In the genomic region with DNA sequence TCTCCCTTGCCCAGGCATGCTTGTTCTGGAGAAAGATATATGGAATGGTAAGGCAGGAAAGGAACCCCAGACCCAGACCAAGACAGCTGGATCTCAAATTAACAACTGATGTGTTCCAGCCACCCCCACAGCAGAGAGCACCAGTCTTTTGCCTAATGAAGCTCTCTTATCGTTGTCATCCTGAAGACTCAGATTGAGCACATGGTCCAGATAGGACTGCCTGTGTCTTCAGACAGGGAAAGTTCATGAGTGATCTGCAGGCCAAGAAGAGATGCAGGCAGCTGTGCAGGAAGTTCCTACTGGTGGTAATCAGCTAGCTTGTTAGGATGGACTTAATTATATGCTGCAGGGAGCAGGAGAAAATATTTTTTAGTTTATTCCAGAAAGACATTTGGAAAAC, we compare ENCODE assay signal across 30 cellular contexts. TPM values are rescaled to one million over a fixed set of nuclear protein-coding genes. Genes with fewer than 3 reads are reported as not detected.
DNase-seq lines count a peak whose midpoint lies in the region; ATAC-seq, FAIRE-seq and TF ChIP-seq lines count a peak whose summit lies in the region.
"Had no signal": no experiment of that assay in that cellular context is flagged by ENCODE, and none has a peak within 500 bp of the region (broad histone marks: within the 10 kb centered on the region; RNA-seq: fewer than 3 reads in every experiment).

No MANE protein-coding gene starts in this region.

- ATAC-seq in IMR-90 (ENCODE audit: low read depth) = peak; percentile 51
- ATAC-seq: activated CD8-positive, alpha-beta T cell treated with anti-CD3 and anti-CD28 coated beads, Interleukin-2, amount 10 ng/mL, durations not matched to agents 7 days and 5 days; body of pancreas; HepG2; naive thymus-derived CD8-positive, alpha-beta T cell; stimulated activated memory B cell treated with anti-CD40 and anti-IgM and Interleukin-4, amounts not matched to agents 10 μg/mL and 1 μg/mL and 100 μg/mL, for 72 hours had no signal

- intact Hi-C loops in IMR-90 (cut with micrococcal nuclease) (no loop called here), MCF 10A (cut with micrococcal nuclease) (no loop called here)

- H3K27me3 Mint-ChIP-seq in MCF 10A (ENCODE audit: insufficient read depth, unreplicated experiment) = no peaks in the 10 kb centered on the region

- H3K27ac Mint-ChIP-seq in MCF 10A (ENCODE audit: low read depth, unreplicated experiment) = no peak overlapping the region
- H3K27ac Mint-ChIP-seq: activated CD8-positive, alpha-beta T cell treated with anti-CD3 and anti-CD28 coated beads, Interleukin-2, amount 10 ng/mL, durations not matched to agents 7 days and 5 days; B cell; naive thymus-derived CD8-positive, alpha-beta T cell; stimulated activated memory B cell treated with anti-CD40 and anti-IgM and Interleukin-4, amounts not matched to agents 10 μg/mL and 1 μg/mL and 100 μg/mL, for 72 hours had no signal

- H2BK120ac ChIP-seq in IMR-90 (ENCODE audit: low read depth, low read length) (no peak overlapping the region), H1 (replicated peaks; ENCODE audit: low read depth, low read length) (no peak overlapping the region)

- no peak overlapping the region for H4K91ac ChIP-seq in IMR-90 (ENCODE audit: insufficient read depth, low read depth, low read length)
- H4K91ac ChIP-seq in H1 (replicated peaks; ENCODE audit: insufficient read length, low read length) = peak overlapping the region; percentile 72

- H2BK15ac ChIP-seq in IMR-90 (ENCODE audit: low read depth, low read length) = no peak overlapping the region
- no peak overlapping the region for H2BK15ac ChIP-seq in H1 (ENCODE audit: low read length)

- FAIRE-seq in H1 (lab: Jason Lieb, UNC) = no peak
- FAIRE-seq: HepG2 had no signal

- no peak overlapping the region for H2AK9ac ChIP-seq in IMR-90 (replicated peaks; ENCODE audit: low read depth, low read length, poor library complexity)

- TF ChIP-seq CTCF in IMR-90 (conservative IDR thresholded peaks at IDR 0.05; ENCODE audit: low read depth, low read length) (no peak), H1 (IDR thresholded peaks at IDR 0.05; ENCODE audit: control extremely low read depth in 1 of 3, insufficient read depth in 1 of 3, low read depth in 1 of 3, low read length in 3 of 3) (no peak), MCF 10A (IDR thresholded peaks at IDR 0.05; ENCODE audit: unreplicated experiment) (no peak), GM10248 (IDR thresholded peaks at IDR 0.05; ENCODE audit: control extremely low read depth, extremely low read depth, low read depth, missing control alignments) (no peak)

- no peak for TF ChIP-seq RAD21 in IMR-90 (IDR thresholded peaks at IDR 0.05; ENCODE audit: low read length)
- no peak for TF ChIP-seq RAD21 in H1 (IDR thresholded peaks at IDR 0.05 in 1 of 2, conservative IDR thresholded peaks at IDR 0.05 in 1 of 2; ENCODE audit: low read depth in 2 of 2, low read length in 2 of 2)

- no peaks in the 10 kb centered on the region for H3K9me3 ChIP-seq in IMR-90 (ENCODE audit: control insufficient read depth, insufficient read depth, low read length)
- H3K9me3 ChIP-seq in H1 (ENCODE audit: insufficient read depth in 2 of 2, low read depth in 1 of 2, low read length in 1 of 2) = no peaks in the 10 kb centered on the region
- no peaks in the 10 kb centered on the region for H3K9me3 ChIP-seq in muscle layer of colon (ENCODE audit: low read length)
- H3K9me3 ChIP-seq: body of pancreas, esophagus squamous epithelium, suprapubic skin had no signal

- no peaks in the 10 kb centered on the region; a peak in 2 of 4 replicates for H3K79me2 ChIP-seq in H1 (ENCODE audit: control insufficient read depth in 1 of 2, insufficient read depth in 2 of 2, low read length in 2 of 2)

- in situ Hi-C loops in IMR-90 (cut with MboI; ENCODE audit: low sequenced_read_pairs) = no loop called here

- H2BK20ac ChIP-seq in IMR-90 (ENCODE audit: low read depth, low read length) (no peak overlapping the region), H1 (ENCODE audit: low read length) (no peak overlapping the region)

- H3K4ac ChIP-seq in IMR-90 (ENCODE audit: low read depth, low read length) = no peak overlapping the region
- peak overlapping the region; percentile 88 for H3K4ac ChIP-seq in H1 (replicated peaks; ENCODE audit: insufficient read length, low read depth, low read length)

- H3K9me1 ChIP-seq in IMR-90 (ENCODE audit: insufficient read depth, low read length) = peaks cover 3% of the 10 kb centered on the region; the same call in 1 of the 2 replicates

- no peak for TF ChIP-seq POLR2A in IMR-90 (IDR thresholded peaks at IDR 0.05; ENCODE audit: low read depth, low read length)
- no peak for TF ChIP-seq POLR2A in H1 (IDR thresholded peaks at IDR 0.05; ENCODE audit: control extremely low read depth in 1 of 2, low read depth in 2 of 2, low read length in 2 of 2)

- CTCF ChIA-PET in IMR-90 (lab: Yijun Ruan, JAX) (no interaction called here), H1 (lab: Charles Lee; ENCODE audit: partially characterized antibody) (interaction anchor here (2.1 to 2.3 kb wide), 2 partner anchors 9 to 113 kb away, joined by 6 to 8 read pairs; no protein-coding TSS in a partner anchor), MCF 10A (lab: Yijun Ruan, JAX) (interaction anchor here (0.6 to 4.3 kb wide), 4 partner anchors 24 to 1365 kb away, joined by 3 to 28 read pairs (median 4); no protein-coding TSS in a partner anchor), GM10248 (lab: Yijun Ruan, JAX) (interaction anchor here (1.0 to 1.4 kb wide), 2 partner anchors 12 to 23 kb away, joined by 3 to 4 read pairs; no protein-coding TSS in a partner anchor)

- no peak overlapping the region for H3K4me3 ChIP-seq in IMR-90 (ENCODE audit: insufficient read depth, low read depth, low read length)
- no peak overlapping the region for H3K4me3 ChIP-seq in H1 (ENCODE audit: extremely low read depth in 1 of 4, insufficient read depth in 2 of 4, low read depth in 3 of 4, low read length in 4 of 4)
- H3K4me3 ChIP-seq in muscle layer of colon (ENCODE audit: low read depth in 1 of 2, low read length in 2 of 2) = no peak overlapping the region
- H3K4me3 ChIP-seq: body of pancreas, coronary artery, esophagus squamous epithelium, suprapubic skin had no signal

- H3K4me3 Mint-ChIP-seq in MCF 10A (ENCODE audit: unreplicated experiment) = no peak overlapping the region
- H3K4me3 Mint-ChIP-seq: activated CD8-positive, alpha-beta T cell treated with anti-CD3 and anti-CD28 coated beads, Interleukin-2, amount 10 ng/mL, durations not matched to agents 7 days and 5 days; B cell; H9; naive thymus-derived CD8-positive, alpha-beta T cell; stimulated activated memory B cell treated with anti-CD40 and anti-IgM and Interleukin-4, amounts not matched to agents 10 μg/mL and 1 μg/mL and 100 μg/mL, for 72 hours had no signal

- dilution Hi-C loops in IMR-90 (cut with HindIII; ENCODE audit: low sequenced_read_pairs, unreplicated experiment) = no loop called here

- H3K36me3 ChIP-seq in IMR-90 (ENCODE audit: control insufficient read depth, insufficient read depth, low read length) = no peaks in the 10 kb centered on the region
- no peaks in the 10 kb centered on the region; a peak in 1 of 8 replicates for H3K36me3 ChIP-seq in H1 (ENCODE audit: control insufficient read depth in 2 of 4, insufficient read depth in 4 of 4, low read length in 3 of 4)
- H3K36me3 ChIP-seq in muscle layer of colon (ENCODE audit: insufficient read depth, low read length) = no peaks in the 10 kb centered on the region
- H3K36me3 ChIP-seq: esophagus squamous epithelium, suprapubic skin had no signal

- no CpG with 5 or more reads among the region's 1 CpG for WGBS in IMR-90 (ENCODE audit: extremely low coverage in 2 of 2, insufficient read length in 1 of 2), 2 experiments
- 93% methylated on average over 1 of the region's 1 CpG; no CpG with 5 or more reads in 1 of the 2 experiments for WGBS in H1 (ENCODE audit: extremely low coverage in 1 of 2, insufficient coverage in 1 of 2, insufficient read length in 1 of 2, insufficient replicate concordance in 2 of 2, low coverage in 1 of 2, low lambda C conversion rate in 2 of 2, missing lambda C conversion rate in 1 of 2), 2 experiments

- 0 out of 2 replicates have a peak overlapping the region, but pooled peaks have one; percentile 1 for H3K14ac ChIP-seq in IMR-90 (replicated peaks; ENCODE audit: low read depth, low read length)
- H3K14ac ChIP-seq in H1 (ENCODE audit: insufficient read length) = no peak overlapping the region

- H4K20me1 ChIP-seq in IMR-90 (ENCODE audit: insufficient read depth, low read length) (no peaks in the 10 kb centered on the region; the same call in 1 of the 2 replicates), H1 (replicated peaks in 1 of 2; ENCODE audit: control insufficient read depth in 1 of 2, insufficient read depth in 2 of 2, low read length in 2 of 2) (no peaks in the 10 kb centered on the region)

- H2AFZ ChIP-seq in IMR-90 (replicated peaks; ENCODE audit: low read length, poor library complexity) (peak overlapping the region; percentile 33), H1 (ENCODE audit: low read length) (no peak overlapping the region)

- no peak overlapping the region for H2AK5ac ChIP-seq in IMR-90 (ENCODE audit: low read depth, low read length)
- H2AK5ac ChIP-seq in H1 (ENCODE audit: low read depth, low read length) = no peak overlapping the region

- H3K27ac ChIP-seq in IMR-90 (ENCODE audit: insufficient read depth, low read length) (no peak overlapping the region), H1 (ENCODE audit: low read depth, low read length) (no peak overlapping the region), muscle layer of colon (ENCODE audit: low read depth, low read length) (peak overlapping the region; percentile 30)
- H3K27ac ChIP-seq: 22Rv1, body of pancreas, coronary artery, esophagus squamous epithelium, HL-60, suprapubic skin had no signal

- H3K36me3 Mint-ChIP-seq in MCF 10A (ENCODE audit: insufficient read depth, unreplicated experiment) = no peaks in the 10 kb centered on the region
- H3K36me3 Mint-ChIP-seq: stimulated activated memory B cell treated with anti-CD40 and anti-IgM and Interleukin-4, amounts not matched to agents 10 μg/mL and 1 μg/mL and 100 μg/mL, for 72 hours had no signal

- H3K79me1 ChIP-seq in IMR-90 (ENCODE audit: low read depth in 1 of 2, low read length in 2 of 2) = peaks cover 15 to 42% of the 10 kb centered on the region in 2 experiments
- no peaks in the 10 kb centered on the region for H3K79me1 ChIP-seq in H1 (ENCODE audit: low read depth, low read length)

- H4K8ac ChIP-seq in IMR-90 (ENCODE audit: low read depth in 2 of 2, low read length in 2 of 2) (no peak overlapping the region), H1 (ENCODE audit: extremely low read depth, insufficient read depth, low read length) (no peak overlapping the region)

- H3K56ac ChIP-seq in IMR-90 (ENCODE audit: extremely low read depth, insufficient read depth, low read length) (no peak overlapping the region), H1 (replicated peaks; ENCODE audit: insufficient read length, low read depth, low read length) (no peak overlapping the region)

- H3K4me2 ChIP-seq in IMR-90 (ENCODE audit: low read depth, low read length) (peak overlapping the region; percentile 28; the same call in 1 of the 2 replicates), H1 (ENCODE audit: insufficient read depth in 1 of 2, low read depth in 2 of 2, low read length in 2 of 2) (no peak overlapping the region)

- peaks cover 8% of the 10 kb centered on the region for H3K4me1 ChIP-seq in IMR-90 (ENCODE audit: control insufficient read depth, insufficient read depth, low read length)
- H3K4me1 ChIP-seq in H1 (replicated peaks in 1 of 4; ENCODE audit: control insufficient read depth in 3 of 4, insufficient read depth in 4 of 4, low read length in 3 of 4) = no peaks in the 10 kb centered on the region
- peaks cover 46% of the 10 kb centered on the region for H3K4me1 ChIP-seq in muscle layer of colon (ENCODE audit: insufficient read depth, low read length)

- H3K4me1 Mint-ChIP-seq in MCF 10A (ENCODE audit: insufficient read depth, unreplicated experiment) = peaks cover 6% of the 10 kb centered on the region
- H3K4me1 Mint-ChIP-seq: B cell; naive thymus-derived CD8-positive, alpha-beta T cell; stimulated activated memory B cell treated with anti-CD40 and anti-IgM and Interleukin-4, amounts not matched to agents 10 μg/mL and 1 μg/mL and 100 μg/mL, for 72 hours had no signal

- H4K5ac ChIP-seq in IMR-90 (ENCODE audit: low read depth, low read length) = no peak overlapping the region; the same call in 1 of the 2 replicates
- no peak overlapping the region for H4K5ac ChIP-seq in H1 (ENCODE audit: insufficient read length, low read depth, low read length)

- POLR2A ChIA-PET in IMR-90 (lab: Charles Lee; ENCODE audit: unreplicated experiment) (no interaction called here), H1 (lab: Charles Lee; ENCODE audit: partially characterized antibody) (no interaction called here), MCF 10A (lab: Yijun Ruan, JAX) (interaction anchor here (0.8 to 0.9 kb wide), 2 partner anchors 9 to 91 kb away, joined by 3 read pairs; no protein-coding TSS in a partner anchor), GM10248 (lab: Yijun Ruan, JAX) (no interaction called here)

- no peaks in the 10 kb centered on the region for H3K27me3 ChIP-seq in IMR-90 (ENCODE audit: control insufficient read depth, insufficient read depth, low read length)
- no peaks in the 10 kb centered on the region for H3K27me3 ChIP-seq in H1 (replicated peaks in 1 of 4; ENCODE audit: control insufficient read depth in 3 of 4, extremely low read depth in 1 of 4, insufficient read depth in 3 of 4, low read length in 3 of 4)
- H3K27me3 ChIP-seq in muscle layer of colon (ENCODE audit: control insufficient read depth in 1 of 2, insufficient read depth in 2 of 2, low read length in 2 of 2) = no peaks in the 10 kb centered on the region
- H3K27me3 ChIP-seq: body of pancreas, esophagus squamous epithelium, suprapubic skin had no signal

- no peak overlapping the region for H3K18ac ChIP-seq in IMR-90 (ENCODE audit: low read depth, low read length)
- no peak overlapping the region for H3K18ac ChIP-seq in H1 (ENCODE audit: extremely low read depth, low read length)

- no peak for TF ChIP-seq EP300 in H1 (IDR thresholded peaks at IDR 0.05; ENCODE audit: borderline replicate concordance in 1 of 2, low read depth in 2 of 2, low read length in 2 of 2)

- peak; percentile 15 for DNase-seq in DMS 273 (lab: John Stamatoyannopoulos, UW; ENCODE audit: unreplicated experiment)
- no peak for DNase-seq in DMS 273 treated with DMSO at 0.1 percent for 48 hours (lab: John Stamatoyannopoulos, UW)
- peak; percentile 54 for DNase-seq in IMR-90
- DNase-seq in H1 (ENCODE audit: low read depth in 1 of 2, low spot score in 2 of 2) = no peak
- no peak for DNase-seq in MCF 10A (ENCODE audit: unreplicated experiment)
- DNase-seq in GM10248 (ENCODE audit: extremely low spot score) = no peak
- DNase-seq in SHP77 treated with DMSO at 0.1 percent for 48 hours (lab: John Stamatoyannopoulos, UW) = no peak
- DNase-seq: activated CD8-positive, alpha-beta T cell treated with anti-CD3 and anti-CD28 coated beads, Interleukin-2, amount 10 ng/mL, durations not matched to agents 7 days and 5 days; activated effector memory CD4-positive, alpha-beta T cell treated with anti-CD3 and anti-CD28 coated beads, Interleukin-2, amount 50 U/mL, for 16 hours; body of pancreas; DMS53; esophagus squamous epithelium; H9; naive thymus-derived CD8-positive, alpha-beta T cell; NCI-H1092 treated with DMSO at 0.1 percent for 48 hours; NCI-H2029 treated with DMSO at 0.1 percent for 48 hours; NCI-H446; NCI-H82; occipital lobe; SIG-M5; stimulated activated CD4-positive, alpha-beta T cell treated with anti-CD3 and anti-CD28 coated beads, Interleukin-4, amount 100 ng/mL, for 1 hour had no signal

- no peaks in the 10 kb centered on the region for H3K9me3 Mint-ChIP-seq in MCF 10A (ENCODE audit: unreplicated experiment)
- H3K9me3 Mint-ChIP-seq: H9 had no signal

- no peak overlapping the region for H3K23ac ChIP-seq in IMR-90 (ENCODE audit: low read depth, low read length)
- H3K23ac ChIP-seq in H1 (ENCODE audit: insufficient read length) = no peak overlapping the region

- no peaks in the 10 kb centered on the region for H3K23me2 ChIP-seq in H1 (ENCODE audit: low read depth, low read length)

- H3K9ac ChIP-seq in IMR-90 (ENCODE audit: low read depth, low read length) = no peak overlapping the region
- no peak overlapping the region for H3K9ac ChIP-seq in H1 (replicated peaks in 1 of 4; ENCODE audit: extremely low read depth in 1 of 4, low read depth in 3 of 4, low read length in 3 of 4)
- no peak overlapping the region for H3K9ac ChIP-seq in muscle layer of colon (ENCODE audit: low read length)

- no peak overlapping the region for H2BK12ac ChIP-seq in H1 (ENCODE audit: low read depth, low read length)

- no peak overlapping the region for H2BK5ac ChIP-seq in IMR-90 (ENCODE audit: low read depth, low read length, poor library complexity, severe bottlenecking)
- H2BK5ac ChIP-seq in H1 (ENCODE audit: low read depth, low read length) = no peak overlapping the region

- no TSS peak for BruUV-seq in IMR-90 (replicated peaks; lab: Mats Ljungman, UMichigan)
- BruUV-seq in MCF 10A (replicated peaks; lab: Mats Ljungman, UMichigan) = no TSS peak

RNA-seq across cellular contexts. Expression of a gene that starts 53.3 kb away (rescaled TPM):
- total RNA-seq in IMR-90 (2012; rRNA removed) (37.3 and 46.7 TPM in 2 replicates), MCF 10A (2022) (7.1 and 7.5 TPM in 2 replicates)
- polyA plus RNA-seq in IMR-90 (2012; rRNA removed) (10.2 and 11.3 TPM in 2 replicates), H1 (2011; rRNA removed) (2.9 and 4.1 TPM in 2 replicates)
- 2.6 and 5.4 TPM in 2 replicates for polyA plus RNA-seq in IMR-90 (2012; cell fraction: cytosol; rRNA removed)
- 0.97 and 6.1 TPM in 2 replicates for polyA plus RNA-seq in IMR-90 (2012; cell fraction: nucleus; rRNA removed; ENCODE audit: low replicate concordance)
- 14.0 and 15.2 TPM in 2 replicates for total RNA-seq in H1 (2021; fragmentation: NEBNext Ultra II Directional; extraction: Animal tissue kit (Norgen Biotek cat#: 25700))
- 5.1 TPM for polyA plus RNA-seq in H1 (2011; cell fraction: cytosol; rRNA removed)
- polyA plus RNA-seq in H1 (2011; cell fraction: nucleus; rRNA removed) = 7.8 TPM
- 7.0 to 10.9 TPM (median 8.4 TPM) in 4 replicates for polyA plus RNA-seq in H1 (2012, experiment 1 of 2)
- 0.41 TPM for polyA plus RNA-seq in H1 (2012, experiment 2 of 2)
- 8.2 TPM for polyA plus RNA-seq in H1 (2013, experiment 1 of 2)
- 7.4 TPM for polyA plus RNA-seq in H1 (2013, experiment 2 of 2)
- 35.0 and 41.2 TPM in 2 replicates for polyA minus RNA-seq in H1 (2011; rRNA and poly(A)+ RNA removed)
- polyA minus RNA-seq in H1 (2011; cell fraction: cytosol; rRNA and poly(A)+ RNA removed) = 11.2 TPM
- polyA minus RNA-seq in H1 (2011; cell fraction: nucleus; rRNA and poly(A)+ RNA removed) = 45.9 TPM
- total RNA-seq: T-helper 1 cell treated with Interleukin-12 subunit alpha and Interleukin-12 subunit beta and Interleukin-4 antibody, amounts not matched to agents 30 ng/mL and 1 ng/mL, for 36 hours had no signal

Comparison
In these comparisons a context has a peak if more than half of its experiments do, and no peak if none do; other contexts are left out.
1. DNase-seq: peak in DMS 273 (single experiment) and IMR-90 (single experiment); none in DMS 273 treated with DMSO at 0.1 percent for 48 hours (single experiment), H1 (0 of 2), MCF 10A (single experiment), GM10248 (single experiment) and SHP77 treated with DMSO at 0.1 percent for 48 hours (single experiment).